ENCODE assay signal across 13 cellular contexts in genomic region chr3:148786159-148786558, GRCh38. TPM values are rescaled to one million over a fixed set of nuclear protein-coding genes. Genes with fewer than 3 reads are reported as not detected.
"Had no signal": no experiment of that assay in that cellular context is flagged by ENCODE, and none has a peak within 500 bp of the region (broad histone marks: within the 10 kb centered on the region; RNA-seq: fewer than 3 reads in every experiment).

No MANE protein-coding gene starts in this region.

RNA-seq across cellular contexts. Expression of gene CPB1, which starts 41.5 kb away (rescaled TPM):
- total RNA-seq: activated B cell treated with CpG ODN at 0.5 μM for 24 hours; activated CD4-positive, alpha-beta memory T cell treated with anti-CD3 and anti-CD28 coated beads for 36 hours; activated CD4-positive, alpha-beta memory T cell treated with anti-CD3 and anti-CD28 coated beads, Interleukin-2, amount 10 ng/mL, durations not matched to agents 7 days and 5 days; activated CD4-positive, alpha-beta T cell treated with anti-CD3 and anti-CD28 coated beads for 36 hours; activated CD4-positive, alpha-beta T cell treated with anti-CD3 and anti-CD28 coated beads, Interleukin-2, amount 10 ng/mL, durations not matched to agents 24 days and 14 days; activated CD4-positive, alpha-beta T cell treated with anti-CD3 and anti-CD28 coated beads, Interleukin-2, amount 10 ng/mL, durations not matched to agents 7 days and 5 days; activated CD8-positive, alpha-beta memory T cell treated with anti-CD3 and anti-CD28 coated beads for 36 hours; activated CD8-positive, alpha-beta memory T cell treated with anti-CD3 and anti-CD28 coated beads, Interleukin-2, amount 10 ng/mL, durations not matched to agents 7 days and 5 days; activated CD8-positive, alpha-beta T cell treated with anti-CD3 and anti-CD28 coated beads for 36 hours; activated CD8-positive, alpha-beta T cell treated with anti-CD3 and anti-CD28 coated beads, Interleukin-2, amount 10 ng/mL, durations not matched to agents 7 days and 5 days; T-helper 1 cell treated with Interleukin-12 subunit alpha and Interleukin-12 subunit beta and Interleukin-4 antibody, amounts not matched to agents 30 ng/mL and 1 ng/mL, for 36 hours; T-helper 17 cell; T-helper 2 cell treated with Interferon-gamma antibody and Interleukin-4, amounts not matched to agents 100 ng/mL and 5 ng/mL, for 36 hours had no signal
